Comparison of ENCODE assay signal across 25 cellular contexts in genomic region chr1:192462630-192463029, GRCh38.
DNase-seq lines count a peak whose midpoint lies in the region; ATAC-seq, FAIRE-seq and TF ChIP-seq lines count a peak whose summit lies in the region.
"Had no signal": no experiment of that assay in that cellular context is flagged by ENCODE, and none has a peak within 500 bp of the region (broad histone marks: within the 10 kb centered on the region; RNA-seq: fewer than 3 reads in every experiment).

No MANE protein-coding gene starts in this region.

- H3K9ac ChIP-seq in H1 (replicated peaks in 1 of 4; ENCODE audit: extremely low read depth in 1 of 4, low read depth in 3 of 4, low read length in 3 of 4), result no peak overlapping the region
- H3K9ac ChIP-seq: BLaER1, GM23248, KMS-11 had no signal

- no peak overlapping the region for H2BK20ac ChIP-seq in H1 (ENCODE audit: low read length)

- H3K4me1 ChIP-seq in A673 (ENCODE audit: insufficient read depth, low read length, poor library complexity, severe bottlenecking), result no peaks in the 10 kb centered on the region
- H3K4me1 ChIP-seq in H1 (replicated peaks in 1 of 4; ENCODE audit: control insufficient read depth in 3 of 4, insufficient read depth in 4 of 4, low read length in 3 of 4), result no peaks in the 10 kb centered on the region
- no peaks in the 10 kb centered on the region for H3K4me1 ChIP-seq in osteoblast (ENCODE audit: insufficient read depth, low read length)
- no peaks in the 10 kb centered on the region for H3K4me1 ChIP-seq in HAP-1
- H3K4me1 ChIP-seq in pancreas, result no peaks in the 10 kb centered on the region
- H3K4me1 ChIP-seq: A549, BLaER1, Caco-2 had no signal

- no peak overlapping the region for H3K18ac ChIP-seq in H1 (ENCODE audit: extremely low read depth, low read length)

- no peak overlapping the region for H4K8ac ChIP-seq in H1 (ENCODE audit: extremely low read depth, insufficient read depth, low read length)

- no peak overlapping the region for H2BK15ac ChIP-seq in H1 (ENCODE audit: low read length)

- no peak overlapping the region for H2BK120ac ChIP-seq in H1 (replicated peaks; ENCODE audit: low read depth, low read length)

- H4K20me1 ChIP-seq in H1 (replicated peaks in 1 of 2; ENCODE audit: control insufficient read depth in 1 of 2, insufficient read depth in 2 of 2, low read length in 2 of 2) (no peaks in the 10 kb centered on the region), osteoblast (ENCODE audit: insufficient read depth, low read length) (no peaks in the 10 kb centered on the region)
- H4K20me1 ChIP-seq: BLaER1 had no signal

- no peak overlapping the region for H3K56ac ChIP-seq in H1 (replicated peaks; ENCODE audit: insufficient read length, low read depth, low read length)

- DNase-seq in A673 (ENCODE audit: low spot score) (peak; percentile 46), D341Med (ENCODE audit: low spot score) (peak; percentile 55), H1 (ENCODE audit: low read depth in 1 of 2, low spot score in 2 of 2) (no peak), osteoblast (ENCODE audit: insufficient read length, low spot score, missing footprints) (no peak), HAP-1 (ENCODE audit: low spot score in 2 of 2) (no peak), OCI-M2 (lab: John Stamatoyannopoulos, UW; ENCODE audit: unreplicated experiment) (no peak), pancreas (no peak)
- DNase-seq: Caco-2; CD4-positive, alpha-beta T cell; DMS153; GDM1; GM23248; NCI-H1092 treated with DMSO at 0.1 percent for 48 hours; NCI-H1436 treated with DMSO at 0.1 percent for 48 hours; NCI-H2029; NCI-H2171; SIG-M5; T-helper 1 cell had no signal

- no peak overlapping the region for H2BK12ac ChIP-seq in H1 (ENCODE audit: low read depth, low read length)

- TF ChIP-seq CTCF in A673 (conservative IDR thresholded peaks at IDR 0.05; ENCODE audit: low read depth, low read length) (peak; percentile 41), H1 (IDR thresholded peaks at IDR 0.05; ENCODE audit: control extremely low read depth in 1 of 3, insufficient read depth in 1 of 3, low read depth in 1 of 3, low read length in 3 of 3) (no peak), osteoblast (IDR thresholded peaks at IDR 0.05; ENCODE audit: extremely low read depth, low read depth, low read length) (no peak), pancreas (IDR thresholded peaks at IDR 0.05) (no peak)

- no peak for TF ChIP-seq EP300 in H1 (IDR thresholded peaks at IDR 0.05; ENCODE audit: borderline replicate concordance in 1 of 2, low read depth in 2 of 2, low read length in 2 of 2)

- no peak overlapping the region for H4K91ac ChIP-seq in H1 (replicated peaks; ENCODE audit: insufficient read length, low read length)

- H2AFZ ChIP-seq in H1 (ENCODE audit: low read length) (no peak overlapping the region), osteoblast (ENCODE audit: low read length) (no peak overlapping the region)
- H2AFZ ChIP-seq: GM23248 had no signal

- no peaks in the 10 kb centered on the region for H3K79me2 ChIP-seq in H1 (ENCODE audit: control insufficient read depth in 1 of 2, insufficient read depth in 2 of 2, low read length in 2 of 2)
- H3K79me2 ChIP-seq in osteoblast (ENCODE audit: insufficient read depth, low read length), result no peaks in the 10 kb centered on the region

- TF ChIP-seq POLR2A in H1 (IDR thresholded peaks at IDR 0.05; ENCODE audit: control extremely low read depth in 1 of 2, low read depth in 2 of 2, low read length in 2 of 2), result no peak

- H2AK5ac ChIP-seq in H1 (ENCODE audit: low read depth, low read length), result no peak overlapping the region

- ATAC-seq in SK-N-SH treated with all-trans-retinoic acid at 6 μM for 48 hours (peak; percentile 92), pancreas (no peak)
- ATAC-seq: A549, HCT116, Panc1 had no signal

- intact Hi-C loops in A673 (cut with micrococcal nuclease; ENCODE audit: unreplicated experiment), result no loop called here
- intact Hi-C loops in pancreas (cut with DNase I), result no loop called here

- no peaks in the 10 kb centered on the region for H3K36me3 ChIP-seq in A673 (ENCODE audit: insufficient read depth, low read length, poor library complexity, severe bottlenecking)
- H3K36me3 ChIP-seq in H1 (ENCODE audit: control insufficient read depth in 2 of 4, insufficient read depth in 4 of 4, low read length in 3 of 4), result no peaks in the 10 kb centered on the region
- H3K36me3 ChIP-seq in osteoblast (ENCODE audit: insufficient read depth, low read length), result no peaks in the 10 kb centered on the region
- no peaks in the 10 kb centered on the region for H3K36me3 ChIP-seq in HAP-1 (replicated peaks)
- H3K36me3 ChIP-seq in pancreas, result no peaks in the 10 kb centered on the region
- H3K36me3 ChIP-seq: BLaER1 had no signal

- FAIRE-seq in H1 (lab: Jason Lieb, UNC) (no peak), pancreas (lab: Jason Lieb, UNC) (no peak)
- FAIRE-seq: A549, GM18507 had no signal

- no peak overlapping the region for H3K4ac ChIP-seq in H1 (replicated peaks; ENCODE audit: insufficient read length, low read depth, low read length)

- in situ Hi-C loops in HAP-1 (cut with MboI; ENCODE audit: low sequenced_read_pairs), result no loop called here

- H4K5ac ChIP-seq in H1 (ENCODE audit: insufficient read length, low read depth, low read length), result no peak overlapping the region

- peaks cover under 1% of the 10 kb centered on the region for H3K9me3 ChIP-seq in A673 (ENCODE audit: low read depth, low read length, poor library complexity, severe bottlenecking)
- H3K9me3 ChIP-seq in H1 (ENCODE audit: insufficient read depth in 2 of 2, low read depth in 1 of 2, low read length in 1 of 2), result no peaks in the 10 kb centered on the region
- no peaks in the 10 kb centered on the region for H3K9me3 ChIP-seq in osteoblast (ENCODE audit: low read depth, low read length)
- H3K9me3 ChIP-seq in HAP-1, result no peaks in the 10 kb centered on the region
- H3K9me3 ChIP-seq in pancreas, result no peaks in the 10 kb centered on the region
- H3K9me3 ChIP-seq: A549, BLaER1, Caco-2 had no signal

- peak; percentile 28 to 32 for TF ChIP-seq RAD21 in H1 (IDR thresholded peaks at IDR 0.05 in 1 of 2, conservative IDR thresholded peaks at IDR 0.05 in 1 of 2; ENCODE audit: low read depth in 2 of 2, low read length in 2 of 2)

- no peak overlapping the region for H2BK5ac ChIP-seq in H1 (ENCODE audit: low read depth, low read length)

- H3K27me3 ChIP-seq in A673 (replicated peaks; ENCODE audit: insufficient read depth, low read depth, low read length, poor library complexity) (no peaks in the 10 kb centered on the region), H1 (replicated peaks in 1 of 4; ENCODE audit: control insufficient read depth in 3 of 4, extremely low read depth in 1 of 4, insufficient read depth in 3 of 4, low read length in 3 of 4) (no peaks in the 10 kb centered on the region), osteoblast (ENCODE audit: insufficient read depth, low read length) (no peaks in the 10 kb centered on the region), HAP-1 (ENCODE audit: low read depth) (no peaks in the 10 kb centered on the region), pancreas (peaks cover 0 to 3% (median 0%) of the 10 kb centered on the region in 4 donors)
- H3K27me3 ChIP-seq: BLaER1 had no signal

- H3K27ac ChIP-seq in A673 (ENCODE audit: low read depth, low read length, poor library complexity, severe bottlenecking), result no peak overlapping the region
- H3K27ac ChIP-seq in H1 (ENCODE audit: low read depth, low read length), result no peak overlapping the region
- no peak overlapping the region for H3K27ac ChIP-seq in osteoblast (ENCODE audit: low read depth, low read length)
- no peak overlapping the region for H3K27ac ChIP-seq in pancreas
- H3K27ac ChIP-seq: A549, BLaER1, GM23248, KMS-11 had no signal

- WGBS in H1 (ENCODE audit: extremely low coverage in 1 of 2, insufficient coverage in 1 of 2, insufficient read length in 1 of 2, insufficient replicate concordance in 2 of 2, low coverage in 1 of 2, low lambda C conversion rate in 2 of 2, missing lambda C conversion rate in 1 of 2), 2 experiments, result 95% methylated on average over 3 of the region's 3 CpGs; no CpG with 5 or more reads in 1 of the 2 experiments
- 69 to 90% methylated on average over 3 of the region's 3 CpGs for WGBS in pancreas, 2 donors

- H3K23me2 ChIP-seq in H1 (ENCODE audit: low read depth, low read length), result no peaks in the 10 kb centered on the region; the same call in 1 of the 2 replicates

- CTCF ChIA-PET in A673 (lab: Charles Lee), result interaction anchor here (1.0 kb wide), 1 partner anchor 12 kb away, joined by 3 read pairs; no protein-coding TSS in a partner anchor
- CTCF ChIA-PET in H1 (lab: Charles Lee; ENCODE audit: partially characterized antibody), result interaction anchor here (0.7 to 1.8 kb wide), 2 partner anchors 12 to 469 kb away, joined by 3 to 7 read pairs; no protein-coding TSS in a partner anchor

- no peaks in the 10 kb centered on the region for H3K79me1 ChIP-seq in H1 (ENCODE audit: low read depth, low read length)

- POLR2A ChIA-PET in A673 (lab: Charles Lee; ENCODE audit: low non-redundant PET), result interaction anchor here (0.5 kb wide), 1 partner anchor 121 kb away, joined by 3 read pairs; no protein-coding TSS in a partner anchor
- POLR2A ChIA-PET in H1 (lab: Charles Lee; ENCODE audit: partially characterized antibody), result no interaction called here

- no peak overlapping the region for H3K4me3 ChIP-seq in A673 (ENCODE audit: low read depth, low read length, poor library complexity, severe bottlenecking)
- H3K4me3 ChIP-seq in H1 (ENCODE audit: extremely low read depth in 1 of 4, insufficient read depth in 2 of 4, low read depth in 3 of 4, low read length in 4 of 4), result no peak overlapping the region
- no peak overlapping the region for H3K4me3 ChIP-seq in osteoblast (ENCODE audit: insufficient read depth, low read length)
- H3K4me3 ChIP-seq in HAP-1, result no peak overlapping the region
- no peak overlapping the region for H3K4me3 ChIP-seq in pancreas
- H3K4me3 ChIP-seq: A549, BLaER1, GM23248 had no signal

- H3K14ac ChIP-seq in H1 (ENCODE audit: insufficient read length), result no peak overlapping the region

- no TSS peak for BruUV-seq in A673 (replicated peaks; lab: Mats Ljungman, UMichigan)

- H3K23ac ChIP-seq in H1 (ENCODE audit: insufficient read length), result no peak overlapping the region

- H3K4me2 ChIP-seq in H1 (ENCODE audit: insufficient read depth in 1 of 2, low read depth in 2 of 2, low read length in 2 of 2) (no peak overlapping the region), osteoblast (ENCODE audit: insufficient read depth, low read length) (no peak overlapping the region)
- H3K4me2 ChIP-seq: A549, BLaER1, KMS-11 had no signal

TF ChIP-seq in H1, 55 proteins besides CTCF, POLR2A, EP300 and RAD21 (continues in another document):
- TF ChIP-seq RNF2 (IDR thresholded peaks at IDR 0.05; ENCODE audit: borderline replicate concordance, low read depth, low read length, missing control alignments, poor library complexity, severe bottlenecking) (no peak), SIRT6 (IDR thresholded peaks at IDR 0.05; ENCODE audit: low read length) (no peak), YY1 (IDR thresholded peaks at IDR 0.05; ENCODE audit: low read depth, low read length) (no peak), RBBP5 (IDR thresholded peaks at IDR 0.05; ENCODE audit: borderline replicate concordance, low read depth, low read length) (no peak), PHF8 (conservative IDR thresholded peaks at IDR 0.05; ENCODE audit: low read depth, low read length) (no peak), GTF2F1 (IDR thresholded peaks at IDR 0.05; ENCODE audit: borderline replicate concordance, low read depth, low read length) (no peak), BCL11A (IDR thresholded peaks at IDR 0.05; ENCODE audit: low read depth in 2 of 2, low read length in 2 of 2) (no peak), SUZ12 (IDR thresholded peaks at IDR 0.05; ENCODE audit: low read length) (no peak)

Comparison
In these comparisons a context has a peak if more than half of its experiments do, and no peak if none do; other contexts are left out.
1. DNase-seq: peak in A673 (single experiment) and D341Med (single experiment); none in H1 (0 of 2), osteoblast (single experiment), HAP-1 (0 of 2), OCI-M2 (single experiment) and pancreas (0 of 6).